Comparison of ENCODE assay signal across 27 cellular contexts in genomic region chr2:119293254-119293653, GRCh38.
A peak's percentile ranks its signal among the peaks of the same experiment; 100 is the strongest.
DNase-seq lines count a peak whose midpoint lies in the region; ATAC-seq and TF ChIP-seq lines count a peak whose summit lies in the region.
"Had no signal": no experiment of that assay in that cellular context is flagged by ENCODE, and none has a peak within 500 bp of the region (broad histone marks: within the 10 kb centered on the region; RNA-seq: fewer than 3 reads in every experiment).

No MANE protein-coding gene starts in this region.

- H3K9me3 ChIP-seq in PC-3 (ENCODE audit: low read length) (no peaks in the 10 kb centered on the region), parathyroid adenoma (ENCODE audit: control insufficient read depth, low read length) (no peaks in the 10 kb centered on the region), transverse colon (no peaks in the 10 kb centered on the region), colonic mucosa (no peaks in the 10 kb centered on the region)
- H3K9me3 ChIP-seq: neutrophil, prostate gland, thoracic aorta, vagina had no signal

- no peaks in the 10 kb centered on the region for H3F3A ChIP-seq in PC-3 (ENCODE audit: low read length, unreplicated experiment)

- in situ Hi-C loops in transverse colon (cut with MboI; ENCODE audit: low pct_ligation_motif_present in 1 of 4, low pct_unique_long_range_greater_than_20kb in 1 of 4, low sequenced_read_pairs in 3 of 4) = loop anchor here in 3 of 4 donors (25.0 kb wide), 2 partner anchors 281 to 406 kb away; no protein-coding TSS in a partner anchor

- POLR2A ChIA-PET in PC-3 (lab: Charles Lee; ENCODE audit: unreplicated experiment) = no interaction called here

- no TSS peak for BruUV-seq in PC-3 (replicated peaks; lab: Mats Ljungman, UMichigan)

- WGBS in transverse colon (ENCODE audit: low coverage in 1 of 2), 2 donors = 85 to 100% methylated on average over 2 of the region's 2 CpGs

- H3K4me1 ChIP-seq in PC-3 (ENCODE audit: insufficient read depth, low read length) (peaks cover 8% of the 10 kb centered on the region; the same call in 1 of the 2 replicates), parathyroid adenoma (peaks cover 58% of the 10 kb centered on the region), transverse colon (peaks cover 0 to 10% (median 0%) of the 10 kb centered on the region in 4 donors), colonic mucosa (no peaks in the 10 kb centered on the region)
- H3K4me1 ChIP-seq: vagina had no signal

- no peak overlapping the region for H3K27ac ChIP-seq in PC-3 (ENCODE audit: low read length)
- H3K27ac ChIP-seq in parathyroid adenoma = peak overlapping the region; percentile 94
- H3K27ac ChIP-seq in transverse colon = no peak overlapping the region
- H3K27ac ChIP-seq in colonic mucosa = no peak overlapping the region
- H3K27ac ChIP-seq: hepatocyte, KMS-11, neutrophil, SK-N-MC, thoracic aorta, vagina had no signal

- intact Hi-C loops in PC-3 (cut with micrococcal nuclease) = loop anchor here (10.0 kb wide), 1 partner anchor 128 kb away; no protein-coding TSS in a partner anchor
- intact Hi-C loops in transverse colon (cut with DNase I; ENCODE audit: low total_unique reads) = loop anchor here (10.0 kb wide), 1 partner anchor 408 kb away; no protein-coding TSS in a partner anchor
- intact Hi-C loops in colonic mucosa (cut with DNase I) = loop anchor here (5.0 kb wide), 1 partner anchor 411 kb away; no protein-coding TSS in a partner anchor

- H3K9ac ChIP-seq in PC-3 (ENCODE audit: low read length) (no peak overlapping the region), parathyroid adenoma (no peak overlapping the region), colonic mucosa (ENCODE audit: low read depth in 2 of 2, low read length in 2 of 2) (no peak overlapping the region)
- H3K9ac ChIP-seq: KMS-11 had no signal

- no peaks in the 10 kb centered on the region for H3K9me2 ChIP-seq in PC-3 (replicated peaks; ENCODE audit: low read length)

- H3K27me3 ChIP-seq in PC-3 (ENCODE audit: low read length) = no peaks in the 10 kb centered on the region
- no peaks in the 10 kb centered on the region for H3K27me3 ChIP-seq in parathyroid adenoma (ENCODE audit: control insufficient read depth, insufficient read depth, low read length)
- H3K27me3 ChIP-seq in transverse colon = no peaks in the 10 kb centered on the region
- no peaks in the 10 kb centered on the region for H3K27me3 ChIP-seq in colonic mucosa
- H3K27me3 ChIP-seq: hepatocyte, neutrophil, vagina had no signal

- no peaks in the 10 kb centered on the region for H3K79me2 ChIP-seq in PC-3 (ENCODE audit: low read length)
- no peaks in the 10 kb centered on the region for H3K79me2 ChIP-seq in parathyroid adenoma
- H3K79me2 ChIP-seq: hepatocyte had no signal

- CTCF ChIA-PET in PC-3 (lab: Charles Lee) = no interaction called here

- H3K4me2 ChIP-seq in PC-3 (ENCODE audit: low read length) (no peak overlapping the region), parathyroid adenoma (ENCODE audit: low read length) (peak overlapping the region; percentile 54)
- H3K4me2 ChIP-seq: hepatocyte, KMS-11 had no signal

- H3K9me3 Mint-ChIP-seq in stimulated activated naive CD8-positive, alpha-beta T cell treated with anti-CD3 and anti-CD28 coated beads, Interleukin-15, amount 100 ng/mL, for 72 hours = no peaks in the 10 kb centered on the region
- H3K9me3 Mint-ChIP-seq: activated T-cell treated with anti-CD3 and anti-CD28 coated beads, Interleukin-2, amount 50 U/mL, for 24 hours; mesothelial cell of epicardium; naive B cell had no signal

- no peak overlapping the region for H3K4me3 Mint-ChIP-seq in stimulated activated naive CD8-positive, alpha-beta T cell treated with anti-CD3 and anti-CD28 coated beads, Interleukin-15, amount 100 ng/mL, for 72 hours
- H3K4me3 Mint-ChIP-seq: activated T-cell treated with anti-CD3 and anti-CD28 coated beads, Interleukin-2, amount 50 U/mL, for 24 hours; mesothelial cell of epicardium; naive B cell had no signal

- H2AFZ ChIP-seq in PC-3 (ENCODE audit: low read length) (no peak overlapping the region), parathyroid adenoma (no peak overlapping the region)
- H2AFZ ChIP-seq: hepatocyte had no signal

- DNase-seq in ELR (ENCODE audit: low read depth) = peak; percentile 46
- peak; percentile 38 for DNase-seq in PC-3
- DNase-seq in epithelial cell of proximal tubule (ENCODE audit: low read depth) = peak; percentile 22
- DNase-seq in transverse colon = no peak
- DNase-seq in colonic mucosa = no peak
- no peak for DNase-seq in stimulated activated naive CD8-positive, alpha-beta T cell treated with anti-CD3 and anti-CD28 coated beads, Interleukin-15, amount 100 ng/mL, for 72 hours
- DNase-seq: activated CD4-positive, alpha-beta T cell treated with anti-CD3 and anti-CD28 coated beads for 48 hours; activated gamma-delta T cell; activated T-cell treated with anti-CD3 and anti-CD28 coated beads, Interleukin-2, amount 50 U/mL, for 24 hours; cerebellar nuclear complex; left ventricle myocardium superior; MV-4-11; naive B cell; NCI-H2107; NCI-H446 treated with DMSO at 0.1 percent for 48 hours; NCI-H82; stimulated activated naive CD8-positive, alpha-beta T cell treated with anti-CD3 and anti-CD28 coated beads, Interleukin-15, Interleukin-2, amounts not matched to agents 100 U/mL and 50 U/mL, for 24 hours had no signal

- TF ChIP-seq CTCF in PC-3 (conservative IDR thresholded peaks at IDR 0.05; ENCODE audit: low read depth, low read length) (no peak), epithelial cell of proximal tubule (conservative IDR thresholded peaks at IDR 0.05; ENCODE audit: low read depth, low read length) (no peak), parathyroid adenoma (IDR thresholded peaks at IDR 0.05) (no peak), transverse colon (IDR thresholded peaks at IDR 0.05) (no peak), colonic mucosa (IDR thresholded peaks at IDR 0.05) (no peak)

- no peak for TF ChIP-seq EP300 in transverse colon (IDR thresholded peaks at IDR 0.05; ENCODE audit: low read depth)

- ATAC-seq in PC-3 (no peak), HG02610 (IDR thresholded peaks at IDR 0.05; ENCODE audit: unreplicated experiment) (no peak)
- ATAC-seq in stimulated activated naive CD8-positive, alpha-beta T cell treated with anti-CD3 and anti-CD28 coated beads, Interleukin-15, amount 100 ng/mL, for 72 hours = no peak
- ATAC-seq: stimulated activated naive CD8-positive, alpha-beta T cell treated with anti-CD3 and anti-CD28 coated beads, Interleukin-15, Interleukin-2, amounts not matched to agents 100 U/mL and 50 U/mL, for 24 hours had no signal

- no peak overlapping the region for H3K4me3 ChIP-seq in PC-3 (ENCODE audit: low read length)
- H3K4me3 ChIP-seq in epithelial cell of proximal tubule (ENCODE audit: low read depth, low read length) = no peak overlapping the region
- peak overlapping the region; percentile 31 for H3K4me3 ChIP-seq in parathyroid adenoma (ENCODE audit: low read depth, low read length)
- no peak overlapping the region for H3K4me3 ChIP-seq in transverse colon
- no peak overlapping the region for H3K4me3 ChIP-seq in colonic mucosa
- H3K4me3 ChIP-seq: hepatocyte, prostate gland, SK-N-MC, thoracic aorta, vagina had no signal

- H3K27me3 Mint-ChIP-seq in stimulated activated naive CD8-positive, alpha-beta T cell treated with anti-CD3 and anti-CD28 coated beads, Interleukin-15, amount 100 ng/mL, for 72 hours = no peaks in the 10 kb centered on the region
- H3K27me3 Mint-ChIP-seq: activated T-cell treated with anti-CD3 and anti-CD28 coated beads, Interleukin-2, amount 50 U/mL, for 24 hours; naive B cell had no signal

- H3K36me3 ChIP-seq in PC-3 (ENCODE audit: low read depth, low read length) (no peaks in the 10 kb centered on the region), parathyroid adenoma (ENCODE audit: control insufficient read depth, insufficient read depth, low read length) (no peaks in the 10 kb centered on the region), transverse colon (no peaks in the 10 kb centered on the region), colonic mucosa (no peaks in the 10 kb centered on the region)
- H3K36me3 ChIP-seq: neutrophil, prostate gland, thoracic aorta, vagina had no signal

- no peaks in the 10 kb centered on the region for H4K20me1 ChIP-seq in PC-3 (ENCODE audit: low read length)

- TF ChIP-seq POLR2A in transverse colon (IDR thresholded peaks at IDR 0.05) = no peak

- H3K4me1 Mint-ChIP-seq in stimulated activated naive CD8-positive, alpha-beta T cell treated with anti-CD3 and anti-CD28 coated beads, Interleukin-15, amount 100 ng/mL, for 72 hours = no peaks in the 10 kb centered on the region
- H3K4me1 Mint-ChIP-seq: mesothelial cell of epicardium had no signal

- H3K27ac Mint-ChIP-seq in stimulated activated naive CD8-positive, alpha-beta T cell treated with anti-CD3 and anti-CD28 coated beads, Interleukin-15, amount 100 ng/mL, for 72 hours = no peak overlapping the region
- H3K27ac Mint-ChIP-seq: activated T-cell treated with anti-CD3 and anti-CD28 coated beads, Interleukin-2, amount 50 U/mL, for 24 hours; mesothelial cell of epicardium; naive B cell had no signal

Comparison
In these comparisons a context has a peak if more than half of its experiments do, and no peak if none do; other contexts are left out.
1. DNase-seq: peak in ELR (single experiment), PC-3 (single experiment) and epithelial cell of proximal tubule (single experiment); none in transverse colon (single experiment), colonic mucosa (single experiment) and stimulated activated naive CD8-positive, alpha-beta T cell treated with anti-CD3 and anti-CD28 coated beads, Interleukin-15, amount 100 ng/mL, for 72 hours (0 of 2).